Comparison of ENCODE assay signal across 8 cellular contexts in the genomic region with DNA sequence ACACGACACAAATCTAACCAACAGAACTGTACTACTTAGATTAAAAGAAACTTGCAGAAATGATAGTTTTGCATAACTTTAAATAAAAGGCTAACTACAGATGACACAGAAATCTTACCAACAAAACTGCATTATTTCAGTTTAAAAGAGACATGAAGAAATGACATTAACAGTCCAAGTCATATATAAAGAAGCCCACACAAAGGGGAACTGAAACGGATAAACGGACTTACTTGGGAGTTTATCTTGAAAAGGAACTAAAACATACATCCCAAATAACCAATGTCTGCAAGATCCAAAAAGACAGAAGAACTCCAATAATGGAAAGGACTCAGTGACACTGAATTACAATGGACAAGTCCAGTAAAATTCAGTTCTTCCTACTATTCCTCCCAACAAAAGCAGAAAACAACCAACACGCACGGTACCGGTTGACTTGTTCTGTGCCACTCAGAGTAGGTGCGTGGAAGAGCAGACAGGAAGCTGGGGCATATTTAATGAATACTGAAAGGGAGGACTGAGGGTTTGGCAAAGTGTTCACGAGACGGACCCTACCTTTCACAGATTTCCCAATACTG. TPM values are rescaled to one million over a fixed set of nuclear protein-coding genes. Genes with fewer than 3 reads are reported as not detected.
DNase-seq lines count a peak whose midpoint lies in the region; ATAC-seq, FAIRE-seq and TF ChIP-seq lines count a peak whose summit lies in the region.

No MANE protein-coding gene starts in this region.

- H3K27me3 ChIP-seq in HUES64 (ENCODE audit: insufficient read depth, low read length): peaks cover 43% of the 10 kb centered on the region
- no peaks in the 10 kb centered on the region for H3K27me3 ChIP-seq in adipocyte (replicated peaks; ENCODE audit: control insufficient read depth, insufficient read depth, low read length)
- H3K27me3 ChIP-seq in iPS-18a (ENCODE audit: control insufficient read depth, insufficient read depth, low read length): peaks cover 37% of the 10 kb centered on the region
- peaks cover 0 to 3% of the 10 kb centered on the region in 2 donors for H3K27me3 ChIP-seq in small intestine (ENCODE audit: control insufficient read depth in 2 of 2, insufficient read depth in 2 of 2, low read length in 2 of 2)

- FAIRE-seq in small intestine (lab: Jason Lieb, UNC) (no peak), H54 (lab: Jason Lieb, UNC) (no peak)

- peaks cover under 1% of the 10 kb centered on the region; the same call in 1 of the 2 replicates for H3K4me1 ChIP-seq in HUES64 (ENCODE audit: insufficient read depth, low read length)
- peaks cover 21% of the 10 kb centered on the region for H3K4me1 ChIP-seq in adipocyte (ENCODE audit: control insufficient read depth, insufficient read depth, low read length)
- peaks cover 10% of the 10 kb centered on the region for H3K4me1 ChIP-seq in iPS-18a (ENCODE audit: control insufficient read depth, low read depth, low read length)
- H3K4me1 ChIP-seq in small intestine (ENCODE audit: control insufficient read depth in 2 of 2, insufficient read depth in 1 of 2, low read depth in 1 of 2, low read length in 1 of 2): no peaks in the 10 kb centered on the region

- H3K36me3 ChIP-seq in HUES64 (ENCODE audit: insufficient read depth, low read length): no peaks in the 10 kb centered on the region
- H3K36me3 ChIP-seq in adipocyte (ENCODE audit: control insufficient read depth, insufficient read depth, low read length, severe bottlenecking): peaks cover 25% of the 10 kb centered on the region
- no peaks in the 10 kb centered on the region for H3K36me3 ChIP-seq in iPS-18a (ENCODE audit: control insufficient read depth, low read depth, low read length)
- no peaks in the 10 kb centered on the region for H3K36me3 ChIP-seq in small intestine (ENCODE audit: control insufficient read depth in 2 of 2, insufficient read depth in 2 of 2, low read length in 2 of 2)

- H3K9me3 ChIP-seq in HUES64 (ENCODE audit: insufficient read depth, low read depth, low read length) (no peaks in the 10 kb centered on the region), adipocyte (ENCODE audit: control insufficient read depth, low read length) (peaks cover 3% of the 10 kb centered on the region), iPS-18a (ENCODE audit: control insufficient read depth, low read depth, low read length) (no peaks in the 10 kb centered on the region), small intestine (ENCODE audit: control insufficient read depth, low read depth) (no peaks in the 10 kb centered on the region)

- TF ChIP-seq POLR2A in H54 (IDR thresholded peaks at IDR 0.05; ENCODE audit: low read depth, low read length): no peak

- H3K9ac ChIP-seq in HUES64 (ENCODE audit: low read depth, low read length): no peak overlapping the region
- H3K9ac ChIP-seq in adipocyte (ENCODE audit: low read length): peak overlapping the region; percentile 84
- H3K9ac ChIP-seq in iPS-18a (ENCODE audit: low read length): no peak overlapping the region

- no peak for DNase-seq in adipocyte (ENCODE audit: low read depth)
- DNase-seq in small intestine: peak; percentile 35
- DNase-seq in HUDEP-2 (lab: John Stamatoyannopoulos, UW; ENCODE audit: unreplicated experiment in 76 of 76): no peak
- no peak for DNase-seq in H54 (ENCODE audit: insufficient read length, low spot score)

- ATAC-seq in GM21515 (IDR thresholded peaks at IDR 0.05; ENCODE audit: unreplicated experiment): peak; percentile 42

- 41% methylated on average over 9 of the region's 9 CpGs for WGBS in HUES64
- 11 to 21% (median 15%) methylated on average over 9 of the region's 9 CpGs for WGBS in small intestine, 3 donors

- peak overlapping the region; percentile 91 for H3K4me3 ChIP-seq in GM08714 (ENCODE audit: low read length)
- H3K4me3 ChIP-seq in HUES64 (ENCODE audit: low read length): peak overlapping the region; percentile 56
- peak overlapping the region; percentile 96 for H3K4me3 ChIP-seq in adipocyte (ENCODE audit: low read length)
- peak overlapping the region; percentile 64 for H3K4me3 ChIP-seq in iPS-18a (ENCODE audit: low read length)
- H3K4me3 ChIP-seq in small intestine (ENCODE audit: low read depth in 1 of 2, low read length in 2 of 2): peak overlapping the region; percentile 64 to 69

- H3K27ac ChIP-seq in HUES64 (ENCODE audit: low read depth, low read length): no peak overlapping the region
- no peak overlapping the region for H3K27ac ChIP-seq in iPS-18a (ENCODE audit: low read length)
- peak overlapping the region in 1 of 2 donors; percentile 86 for H3K27ac ChIP-seq in small intestine (ENCODE audit: low read depth in 1 of 2, low read length in 1 of 2)

RNA-seq across cellular contexts. Expression of a gene that starts 0.8 kb away (rescaled TPM):
- 0.75 TPM for polyA plus RNA-seq in HUES64 (2013, experiment 1 of 2)
- 0.63 TPM for polyA plus RNA-seq in HUES64 (2013, experiment 2 of 2)
- polyA plus RNA-seq in small intestine: 1 to 10 TPM in 2 of 3 donors, under 1 TPM in 1; 0.45 to 7.9 (median 1.1) TPM
